21 cellular contexts compared by ENCODE assay signal in the genomic region with DNA sequence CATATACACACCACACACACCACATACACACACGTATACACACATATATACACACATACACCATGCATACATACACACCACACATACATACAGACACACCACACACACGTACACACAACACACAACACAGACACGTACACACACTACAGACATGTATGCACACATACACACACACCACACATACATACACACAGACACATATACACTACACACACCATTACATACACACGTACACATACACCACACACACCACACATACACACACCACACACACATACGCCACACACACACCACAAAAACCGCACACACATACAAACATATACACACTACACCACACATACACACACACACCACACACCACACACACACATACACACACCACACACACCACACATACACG.
"Had no signal": no experiment of that assay in that cellular context is flagged by ENCODE, and none has a peak within 500 bp of the region (broad histone marks: within the 10 kb centered on the region; RNA-seq: fewer than 3 reads in every experiment).

No MANE protein-coding gene starts in this region.

- H3K27me3 ChIP-seq: colonic mucosa, esophagus muscularis mucosa, gastroesophageal sphincter, sigmoid colon, stomach, transverse colon, uterus had no signal

- DNase-seq: colonic mucosa; dermis blood vessel endothelial cell; effector CD4-positive, alpha-beta T cell; foreskin fibroblast; glutamatergic neuron; mammary epithelial cell; naive thymus-derived CD4-positive, alpha-beta T cell; nephron progenitor cell; posterior cingulate gyrus; sigmoid colon; stimulated activated CD4-positive, alpha-beta T cell treated with anti-CD3 and anti-CD28 coated beads, Interleukin-2, amount 100 ng/mL, for 24 hours; stimulated activated CD4-positive, alpha-beta T cell treated with anti-CD3 and anti-CD28 coated beads, Interleukin-4, amount 100 ng/mL, for 4 hours; stimulated activated naive CD4-positive, alpha-beta T cell; stomach; substantia nigra; transverse colon; uterus had no signal

- H3K9me3 ChIP-seq: colonic mucosa, esophagus muscularis mucosa, gastroesophageal sphincter, sigmoid colon, stomach, thoracic aorta, transverse colon, uterus had no signal

- H3K9me3 Mint-ChIP-seq: naive thymus-derived CD4-positive, alpha-beta T cell; nephron progenitor cell had no signal

- H3K27ac Mint-ChIP-seq: naive thymus-derived CD4-positive, alpha-beta T cell had no signal

- ATAC-seq: gastroesophageal sphincter; naive thymus-derived CD4-positive, alpha-beta T cell had no signal

- H3K4me3 Mint-ChIP-seq: naive thymus-derived CD4-positive, alpha-beta T cell; nephron progenitor cell had no signal

- H3K27ac ChIP-seq: colonic mucosa, esophagus muscularis mucosa, gastroesophageal sphincter, sigmoid colon, skin epidermis, stomach, thoracic aorta, transverse colon, uterus had no signal

- H3K36me3 Mint-ChIP-seq: naive thymus-derived CD4-positive, alpha-beta T cell had no signal

- H3K4me1 Mint-ChIP-seq: naive thymus-derived CD4-positive, alpha-beta T cell; nephron progenitor cell had no signal

- H3K4me3 ChIP-seq: colonic mucosa, esophagus muscularis mucosa, gastroesophageal sphincter, sigmoid colon, skin epidermis, stomach, thoracic aorta, transverse colon, uterus had no signal

- H3K36me3 ChIP-seq: uterus had no signal

- H3K4me1 ChIP-seq: colonic mucosa, uterus had no signal
